11 cellular contexts compared by ENCODE assay signal in genomic region chr6:116047173-116047933, GRCh38. TPM values are rescaled to one million over a fixed set of nuclear protein-coding genes. Genes with fewer than 3 reads are reported as not detected.
DNase-seq lines count a peak whose midpoint lies in the region; ATAC-seq and TF ChIP-seq lines count a peak whose summit lies in the region.
"Had no signal": no experiment of that assay in that cellular context is flagged by ENCODE, and none has a peak within 500 bp of the region (broad histone marks: within the 10 kb centered on the region; RNA-seq: fewer than 3 reads in every experiment).

No MANE protein-coding gene starts in this region.

- DNase-seq in AG10803 (ENCODE audit: low read depth) = peak; percentile 6
- DNase-seq in astrocyte of the spinal cord (ENCODE audit: low read depth, low spot score) = peak; percentile 9
- DNase-seq in NCI-H774 (lab: John Stamatoyannopoulos, UW) = no peak
- no peak for DNase-seq in activated CD4-positive, CD25-positive, alpha-beta regulatory T cell treated with anti-CD3 and anti-CD28 coated beads, Interleukin-2, amount 50 U/mL, for 72 hours
- DNase-seq in PC-9 = no peak
- DNase-seq: activated effector memory CD4-positive, alpha-beta T cell treated with anti-CD3 and anti-CD28 coated beads, Interleukin-2, amount 50 U/mL, for 16 hours; naive thymus-derived CD4-positive, alpha-beta T cell had no signal

- H3K9me3 Mint-ChIP-seq in activated T-helper 17 cell treated with anti-CD3 and anti-CD28 coated beads, Interleukin-2, amount 50 U/mL, for 72 hours = no peaks in the 10 kb centered on the region

- no peaks in the 10 kb centered on the region for H3K9me2 ChIP-seq in PC-9 (ENCODE audit: insufficient read depth)

- no peak overlapping the region for H3K27ac ChIP-seq in PC-9

- CTCF ChIA-PET in PC-9 (lab: Charles Lee) = interaction anchor here (0.7 kb wide), 1 partner anchor 70 kb away, joined by 4 read pairs; no protein-coding TSS in a partner anchor

- no peak overlapping the region for H3K27ac Mint-ChIP-seq in activated T-helper 17 cell treated with anti-CD3 and anti-CD28 coated beads, Interleukin-2, amount 50 U/mL, for 72 hours
- H3K27ac Mint-ChIP-seq: naive thymus-derived CD4-positive, alpha-beta T cell had no signal

- in situ Hi-C loops in astrocyte of the spinal cord (cut with HindIII; ENCODE audit: low sequenced_read_pairs) = no loop called here

- H3K9me3 ChIP-seq in PC-9 (ENCODE audit: insufficient read depth, low read depth) = peaks cover 3% of the 10 kb centered on the region; the same call in 1 of the 2 replicates
- H3K9me3 ChIP-seq: Peyer's patch had no signal

- no peaks in the 10 kb centered on the region for H3K4me1 Mint-ChIP-seq in activated T-helper 17 cell treated with anti-CD3 and anti-CD28 coated beads, Interleukin-2, amount 50 U/mL, for 72 hours
- H3K4me1 Mint-ChIP-seq: naive thymus-derived CD4-positive, alpha-beta T cell had no signal

- H3K4me3 ChIP-seq in AG10803 (ENCODE audit: low read length) (no peak overlapping the region), astrocyte of the spinal cord (ENCODE audit: low read depth, low read length) (no peak overlapping the region), PC-9 (no peak overlapping the region)
- H3K4me3 ChIP-seq: Peyer's patch had no signal

- H3K36me3 ChIP-seq in PC-9 (ENCODE audit: low read depth) = 0 out of 2 replicates have a peak, but pooled peaks cover 8% of the 10 kb centered on the region

- no peak overlapping the region for H3K4me2 ChIP-seq in PC-9

- no peak for TF ChIP-seq CTCF in AG10803 (conservative IDR thresholded peaks at IDR 0.05; ENCODE audit: low read length)
- no peak for TF ChIP-seq CTCF in astrocyte of the spinal cord (IDR thresholded peaks at IDR 0.05; ENCODE audit: low read depth, low read length)
- no peak for TF ChIP-seq CTCF in PC-9 (conservative IDR thresholded peaks at IDR 0.05)

- H3K36me3 Mint-ChIP-seq in activated T-helper 17 cell treated with anti-CD3 and anti-CD28 coated beads, Interleukin-2, amount 50 U/mL, for 72 hours (ENCODE audit: low read depth) = no peaks in the 10 kb centered on the region
- H3K36me3 Mint-ChIP-seq: naive thymus-derived CD4-positive, alpha-beta T cell had no signal

- no TSS peak for BruUV-seq in PC-9 (replicated peaks; lab: Mats Ljungman, UMichigan)

- no peak overlapping the region for H3K4me3 Mint-ChIP-seq in activated T-helper 17 cell treated with anti-CD3 and anti-CD28 coated beads, Interleukin-2, amount 50 U/mL, for 72 hours
- H3K4me3 Mint-ChIP-seq: naive thymus-derived CD4-positive, alpha-beta T cell had no signal

- intact Hi-C loops in PC-9 (cut with micrococcal nuclease; ENCODE audit: unreplicated experiment) = no loop called here

- H3K4me1 ChIP-seq in PC-9 (replicated peaks; ENCODE audit: insufficient read depth) = no peaks in the 10 kb centered on the region

- no peak overlapping the region for H2AFZ ChIP-seq in PC-9

- no peaks in the 10 kb centered on the region for H3K27me3 ChIP-seq in PC-9 (ENCODE audit: insufficient read depth, low read depth)
- H3K27me3 ChIP-seq: Peyer's patch had no signal

- POLR2A ChIA-PET in PC-9 (lab: Charles Lee; ENCODE audit: unreplicated experiment) = no interaction called here

- peak; percentile 77 for ATAC-seq in GM21381 (IDR thresholded peaks at IDR 0.05; ENCODE audit: unreplicated experiment)
- ATAC-seq in HG03196 (IDR thresholded peaks at IDR 0.05; ENCODE audit: unreplicated experiment) = peak; percentile 64
- ATAC-seq in activated T-helper 17 cell treated with anti-CD3 and anti-CD28 coated beads, Interleukin-2, amount 50 U/mL, for 72 hours (replicated peaks) = no peak
- ATAC-seq: naive thymus-derived CD4-positive, alpha-beta T cell had no signal

- H3F3A ChIP-seq in PC-9 (ENCODE audit: insufficient read depth, low read depth) = 0 out of 2 replicates have a peak, but pooled peaks cover 4% of the 10 kb centered on the region

- peaks cover 28% of the 10 kb centered on the region for H3K79me2 ChIP-seq in PC-9 (ENCODE audit: low read depth)

- no peaks in the 10 kb centered on the region for H4K20me1 ChIP-seq in PC-9 (ENCODE audit: insufficient read depth)

- H3K27me3 Mint-ChIP-seq in activated T-helper 17 cell treated with anti-CD3 and anti-CD28 coated beads, Interleukin-2, amount 50 U/mL, for 72 hours = peaks cover 20% of the 10 kb centered on the region

RNA-seq across cellular contexts. Expression of gene FRK, which starts 13.3 kb away (rescaled TPM):
- total RNA-seq in activated T-helper 17 cell treated with anti-CD3 and anti-CD28 coated beads, Interleukin-2, amount 50 U/mL, for 72 hours = under 1 TPM; 0.05 to 0.06 TPM
- 14.4 and 17.2 TPM in 2 replicates for total RNA-seq in PC-9 (2021)

RNA-seq across cellular contexts. Expression of gene NT5DC1, which starts 53.3 kb away (rescaled TPM):
- 10 to 100 TPM; 37.5 to 47.1 TPM for total RNA-seq in activated T-helper 17 cell treated with anti-CD3 and anti-CD28 coated beads, Interleukin-2, amount 50 U/mL, for 72 hours
- 33.2 and 33.5 TPM in 2 replicates for total RNA-seq in PC-9 (2021)

Comparison
In these comparisons a context has a peak if more than half of its experiments do, and no peak if none do; other contexts are left out.
1. DNase-seq: peak in AG10803 (single experiment) and astrocyte of the spinal cord (single experiment); none in NCI-H774 (single experiment), activated CD4-positive, CD25-positive, alpha-beta regulatory T cell treated with anti-CD3 and anti-CD28 coated beads, Interleukin-2, amount 50 U/mL, for 72 hours (single experiment) and PC-9 (0 of 2).
2. RNA of gene FRK, which starts 13.3 kb away (total RNA-seq): 14.4 to 17.2 TPM in PC-9; 0.05 to 0.06 TPM in activated T-helper 17 cell treated with anti-CD3 and anti-CD28 coated beads, Interleukin-2, amount 50 U/mL, for 72 hours; every median in the first group is over 10 times any median in the second.